ENCODE assay signal across 1 cellular context in the genomic region with DNA sequence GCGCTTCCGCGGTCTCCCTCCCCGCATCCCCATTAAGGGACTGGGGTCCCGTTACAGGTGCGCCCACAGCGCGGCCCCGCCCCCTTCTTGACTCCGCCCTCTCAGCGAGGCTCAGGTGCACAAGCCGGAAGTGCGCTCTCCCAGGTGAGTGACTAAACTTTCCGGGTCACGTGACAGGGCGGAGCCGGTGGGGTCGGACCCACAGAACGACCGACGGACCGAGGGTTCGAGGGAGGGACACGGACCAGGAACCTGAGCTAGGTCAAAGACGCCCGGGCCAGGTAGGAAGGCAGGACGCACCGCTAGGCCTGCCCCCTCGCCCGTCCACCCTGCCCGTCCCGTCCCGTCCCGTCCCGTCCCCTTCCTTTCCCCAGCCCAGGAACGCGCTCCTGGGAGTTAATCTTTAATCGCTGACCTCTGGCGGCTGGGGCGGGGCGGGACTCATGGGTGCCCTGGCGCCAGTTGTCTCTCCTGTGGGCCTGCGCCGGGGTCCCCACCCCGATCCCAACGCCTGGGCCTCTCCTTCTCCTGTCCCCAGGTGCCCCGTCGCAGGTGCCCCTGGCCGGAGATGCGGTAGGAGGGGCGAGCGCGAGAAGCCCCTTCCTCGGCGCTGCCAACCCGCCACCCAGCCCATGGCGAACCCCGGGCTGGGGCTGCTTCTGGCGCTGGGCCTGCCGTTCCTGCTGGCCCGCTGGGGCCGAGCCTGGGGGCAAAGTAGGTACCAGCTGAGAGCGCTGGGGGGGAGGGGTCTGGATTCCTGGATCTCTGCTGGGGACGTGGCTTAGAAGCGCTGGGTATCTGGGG.
A peak's percentile ranks its signal among the peaks of the same experiment; 100 is the strongest.
TF ChIP-seq lines count a peak whose summit lies in the region.

A gene with protein sequence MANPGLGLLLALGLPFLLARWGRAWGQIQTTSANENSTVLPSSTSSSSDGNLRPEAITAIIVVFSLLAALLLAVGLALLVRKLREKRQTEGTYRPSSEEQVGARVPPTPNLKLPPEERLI (plus strand): TSS at position 202 of the 804 bp plus-strand sequence. CDS start 431 bp downstream, at position 633.

TF ChIP-seq in K562, 482 proteins besides CTCF, POLR2A, EP300 and RAD21 (continued from another document):
- TF ChIP-seq, protein P1, sequence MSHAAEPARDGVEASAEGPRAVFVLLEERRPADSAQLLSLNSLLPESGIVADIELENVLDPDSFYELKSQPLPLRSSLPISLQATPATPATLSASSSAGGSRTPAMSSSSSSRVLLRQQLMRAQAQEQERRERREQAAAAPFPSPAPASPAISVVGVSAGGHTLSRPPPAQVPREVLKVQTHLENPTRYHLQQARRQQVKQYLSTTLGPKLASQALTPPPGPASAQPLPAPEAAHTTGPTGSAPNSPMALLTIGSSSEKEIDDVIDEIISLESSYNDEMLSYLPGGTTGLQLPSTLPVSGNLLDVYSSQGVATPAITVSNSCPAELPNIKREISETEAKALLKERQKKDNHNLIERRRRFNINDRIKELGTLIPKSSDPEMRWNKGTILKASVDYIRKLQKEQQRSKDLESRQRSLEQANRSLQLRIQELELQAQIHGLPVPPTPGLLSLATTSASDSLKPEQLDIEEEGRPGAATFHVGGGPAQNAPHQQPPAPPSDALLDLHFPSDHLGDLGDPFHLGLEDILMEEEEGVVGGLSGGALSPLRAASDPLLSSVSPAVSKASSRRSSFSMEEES (CRISPR knock-in tag; IDR thresholded peaks at IDR 0.05) = peak; percentile 94
- TF ChIP-seq SPI1 (IDR thresholded peaks at IDR 0.05; ENCODE audit: borderline replicate concordance, low read depth, low read length) (no peak), RAD51 (IDR thresholded peaks at IDR 0.05; ENCODE audit: borderline replicate concordance, low read depth) (peak; percentile 87), ZEB2 (IDR thresholded peaks at IDR 0.05) (peak; percentile 74), BRD9 (IDR thresholded peaks at IDR 0.05; ENCODE audit: low read depth, partially characterized antibody) (no peak)
- TF ChIP-seq, protein P2, sequence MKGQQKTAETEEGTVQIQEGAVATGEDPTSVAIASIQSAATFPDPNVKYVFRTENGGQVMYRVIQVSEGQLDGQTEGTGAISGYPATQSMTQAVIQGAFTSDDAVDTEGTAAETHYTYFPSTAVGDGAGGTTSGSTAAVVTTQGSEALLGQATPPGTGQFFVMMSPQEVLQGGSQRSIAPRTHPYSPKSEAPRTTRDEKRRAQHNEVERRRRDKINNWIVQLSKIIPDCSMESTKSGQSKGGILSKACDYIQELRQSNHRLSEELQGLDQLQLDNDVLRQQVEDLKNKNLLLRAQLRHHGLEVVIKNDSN (CRISPR knock-in tag; IDR thresholded peaks at IDR 0.05) = peak; percentile 91
- TF ChIP-seq, protein P3, sequence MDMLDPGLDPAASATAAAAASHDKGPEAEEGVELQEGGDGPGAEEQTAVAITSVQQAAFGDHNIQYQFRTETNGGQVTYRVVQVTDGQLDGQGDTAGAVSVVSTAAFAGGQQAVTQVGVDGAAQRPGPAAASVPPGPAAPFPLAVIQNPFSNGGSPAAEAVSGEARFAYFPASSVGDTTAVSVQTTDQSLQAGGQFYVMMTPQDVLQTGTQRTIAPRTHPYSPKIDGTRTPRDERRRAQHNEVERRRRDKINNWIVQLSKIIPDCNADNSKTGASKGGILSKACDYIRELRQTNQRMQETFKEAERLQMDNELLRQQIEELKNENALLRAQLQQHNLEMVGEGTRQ (CRISPR knock-in tag; IDR thresholded peaks at IDR 0.05) = peak; percentile 83
